ENCODE assay signal across 8 cellular contexts in the genomic region with DNA sequence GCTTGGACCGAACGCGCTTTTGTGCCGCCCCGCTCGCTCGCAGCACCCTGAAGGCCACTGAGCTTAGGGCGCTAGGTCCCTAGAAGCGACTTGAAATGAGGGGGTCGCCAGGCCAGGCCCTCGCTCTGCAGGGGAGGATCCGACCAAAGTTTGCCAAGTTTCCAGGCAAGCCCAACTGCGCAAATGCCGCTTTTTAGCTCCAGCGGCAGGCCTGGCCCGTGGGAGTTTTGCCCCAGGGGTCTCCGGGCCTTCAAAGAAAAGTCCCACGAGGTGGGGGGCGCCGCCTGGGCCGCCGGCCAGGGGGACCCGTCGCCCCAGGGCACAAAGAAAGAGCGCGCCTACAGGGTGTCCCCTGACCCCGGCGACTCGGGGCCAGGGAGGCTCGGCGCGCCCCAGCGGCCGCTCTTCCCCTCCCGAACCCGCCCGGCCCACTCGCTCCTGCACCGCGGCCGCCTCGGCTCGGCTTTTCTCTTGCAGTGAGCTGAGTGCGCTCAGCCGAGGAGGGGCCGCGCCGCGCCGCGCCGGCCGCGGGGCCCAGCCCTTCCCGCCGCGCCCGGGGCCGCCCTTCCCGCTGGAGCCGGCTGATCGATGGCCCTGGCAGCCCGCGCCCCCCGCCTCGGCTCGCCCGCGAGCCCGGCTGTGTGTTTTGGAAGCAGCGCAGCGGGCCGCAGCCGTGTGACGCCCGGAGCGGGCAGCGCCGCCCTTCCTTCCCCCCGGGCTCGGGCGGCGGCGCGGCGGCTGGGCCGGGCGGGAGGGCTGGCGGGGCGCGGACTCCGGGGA. TPM values are rescaled to one million over a fixed set of nuclear protein-coding genes. Genes with fewer than 3 reads are reported as not detected.
DNase-seq lines count a peak whose midpoint lies in the region; ATAC-seq and TF ChIP-seq lines count a peak whose summit lies in the region.

No MANE protein-coding gene starts in this region.

- peak overlapping the region; percentile 65 for H3K4me2 ChIP-seq in Karpas-422 (ENCODE audit: low read depth, low read length, poor library complexity, severe bottlenecking)

- H3K79me2 ChIP-seq in Karpas-422 (ENCODE audit: low read length), result no peaks in the 10 kb centered on the region

- H3K9me3 ChIP-seq in Karpas-422 (ENCODE audit: low read length), result no peaks in the 10 kb centered on the region
- H3K9me3 ChIP-seq in left ventricle myocardium inferior (replicated peaks), result no peaks in the 10 kb centered on the region

- peak; percentile 37 for ATAC-seq in GM21737 (IDR thresholded peaks at IDR 0.05; ENCODE audit: unreplicated experiment)

- CTCF ChIA-PET in activated naive CD4-positive, alpha-beta T cell treated with anti-CD3 and anti-CD28 coated beads for 36 hours (lab: Charles Lee), result no interaction called here

- no peaks in the 10 kb centered on the region for H3K9me2 ChIP-seq in Karpas-422 (replicated peaks; ENCODE audit: insufficient read depth, low read length)

- peak overlapping the region; percentile 77 for H3K4me3 Mint-ChIP-seq in activated naive CD4-positive, alpha-beta T cell treated with anti-CD3 and anti-CD28 coated beads for 36 hours

- no peaks in the 10 kb centered on the region for H4K20me1 ChIP-seq in Karpas-422 (ENCODE audit: insufficient read depth, low read depth, low read length)

- peak; percentile 49 for DNase-seq in DMS 273 (lab: John Stamatoyannopoulos, UW; ENCODE audit: unreplicated experiment)
- no peak for DNase-seq in DMS 273 treated with DMSO at 0.1 percent for 48 hours (lab: John Stamatoyannopoulos, UW)
- peak; percentile 66 for DNase-seq in Karpas-422
- DNase-seq in activated naive CD4-positive, alpha-beta T cell treated with anti-CD3 and anti-CD28 coated beads for 36 hours, result peak; percentile 51
- no peak for DNase-seq in left ventricle myocardium inferior
- no peak for DNase-seq in skeletal muscle cell (ENCODE audit: low read depth)
- no peak for DNase-seq in NCI-H2107 (lab: John Stamatoyannopoulos, UW)

- no peaks in the 10 kb centered on the region for H3K36me3 ChIP-seq in Karpas-422 (ENCODE audit: insufficient read depth, low read length)
- H3K36me3 ChIP-seq in left ventricle myocardium inferior, result no peaks in the 10 kb centered on the region

- peak overlapping the region; percentile 47 for H3K9ac ChIP-seq in Karpas-422 (ENCODE audit: low read length)

- H3K27me3 ChIP-seq in Karpas-422 (ENCODE audit: low read length), result no peaks in the 10 kb centered on the region
- H3K27me3 ChIP-seq in left ventricle myocardium inferior (ENCODE audit: low read depth), result no peaks in the 10 kb centered on the region

- peaks cover 68% of the 10 kb centered on the region for H3K4me1 Mint-ChIP-seq in activated naive CD4-positive, alpha-beta T cell treated with anti-CD3 and anti-CD28 coated beads for 36 hours (ENCODE audit: low read depth)

- H3K27ac Mint-ChIP-seq in activated naive CD4-positive, alpha-beta T cell treated with anti-CD3 and anti-CD28 coated beads for 36 hours, result peak overlapping the region; percentile 87

- H2AFZ ChIP-seq in Karpas-422 (ENCODE audit: low read length), result peak overlapping the region; percentile 72; the same call in 1 of the 2 replicates

- no peaks in the 10 kb centered on the region for H3K27me3 Mint-ChIP-seq in activated naive CD4-positive, alpha-beta T cell treated with anti-CD3 and anti-CD28 coated beads for 36 hours (ENCODE audit: low read depth)

- no peak overlapping the region for H3K27ac ChIP-seq in Karpas-422 (ENCODE audit: low read length)
- peak overlapping the region; percentile 100 for H3K27ac ChIP-seq in left ventricle myocardium inferior (replicated peaks)

- no peak for TF ChIP-seq CTCF in left ventricle myocardium inferior (IDR thresholded peaks at IDR 0.05; ENCODE audit: borderline replicate concordance)

- peaks cover 9% of the 10 kb centered on the region for H3K9me3 Mint-ChIP-seq in activated naive CD4-positive, alpha-beta T cell treated with anti-CD3 and anti-CD28 coated beads for 36 hours

- H3K4me3 ChIP-seq in Karpas-422 (ENCODE audit: low read length), result peak overlapping the region; percentile 68
- peak overlapping the region; percentile 74 for H3K4me3 ChIP-seq in left ventricle myocardium inferior
- peak overlapping the region; percentile 69 for H3K4me3 ChIP-seq in skeletal muscle cell (ENCODE audit: low read depth, low read length)

- H3K4me1 ChIP-seq in Karpas-422 (ENCODE audit: low read length) (peaks cover 9% of the 10 kb centered on the region), left ventricle myocardium inferior (peaks cover 49% of the 10 kb centered on the region)

- intact Hi-C loops in activated naive CD4-positive, alpha-beta T cell treated with anti-CD3 and anti-CD28 coated beads for 36 hours (cut with micrococcal nuclease), result loop anchor here (1.0 to 10.0 kb wide), 3 partner anchors 8 to 1542 kb away; partner anchors contain the start of gene N4BP2
- intact Hi-C loops in left ventricle myocardium inferior (cut with micrococcal nuclease), result no loop called here

- H3K36me3 Mint-ChIP-seq in activated naive CD4-positive, alpha-beta T cell treated with anti-CD3 and anti-CD28 coated beads for 36 hours (ENCODE audit: low read depth), result peaks cover 10% of the 10 kb centered on the region

RNA-seq across cellular contexts. Expression of gene KLF3, which starts 0.8 kb away (rescaled TPM):
- not detected in 2 replicates for total RNA-seq in Karpas-422 (2014; rRNA removed; shearing (Covaris generic); ENCODE audit: low replicate concordance)
- total RNA-seq in activated naive CD4-positive, alpha-beta T cell treated with anti-CD3 and anti-CD28 coated beads for 36 hours, result 10 to 100 TPM; 15.2 to 15.8 TPM
- 16.5 TPM for total RNA-seq in left ventricle myocardium inferior

Comparison
In these comparisons a context has a peak if more than half of its experiments do, and no peak if none do; other contexts are left out.
1. DNase-seq: peak in DMS 273 (single experiment), Karpas-422 (single experiment) and activated naive CD4-positive, alpha-beta T cell treated with anti-CD3 and anti-CD28 coated beads for 36 hours (single experiment); none in DMS 273 treated with DMSO at 0.1 percent for 48 hours (single experiment), left ventricle myocardium inferior (single experiment), skeletal muscle cell (single experiment) and NCI-H2107 (single experiment).
2. RNA of gene KLF3, which starts 0.8 kb away (total RNA-seq): 16.5 TPM in left ventricle myocardium inferior (single experiment) and 15.2 to 15.8 TPM in activated naive CD4-positive, alpha-beta T cell treated with anti-CD3 and anti-CD28 coated beads for 36 hours; not detected in Karpas-422; every median in the first group is over 10 times any median in the second.
3. Peak in every context shown above with its lines, with median percentiles within 50 percentile points of each other: H3K4me3 ChIP-seq.